In the genomic region with DNA sequence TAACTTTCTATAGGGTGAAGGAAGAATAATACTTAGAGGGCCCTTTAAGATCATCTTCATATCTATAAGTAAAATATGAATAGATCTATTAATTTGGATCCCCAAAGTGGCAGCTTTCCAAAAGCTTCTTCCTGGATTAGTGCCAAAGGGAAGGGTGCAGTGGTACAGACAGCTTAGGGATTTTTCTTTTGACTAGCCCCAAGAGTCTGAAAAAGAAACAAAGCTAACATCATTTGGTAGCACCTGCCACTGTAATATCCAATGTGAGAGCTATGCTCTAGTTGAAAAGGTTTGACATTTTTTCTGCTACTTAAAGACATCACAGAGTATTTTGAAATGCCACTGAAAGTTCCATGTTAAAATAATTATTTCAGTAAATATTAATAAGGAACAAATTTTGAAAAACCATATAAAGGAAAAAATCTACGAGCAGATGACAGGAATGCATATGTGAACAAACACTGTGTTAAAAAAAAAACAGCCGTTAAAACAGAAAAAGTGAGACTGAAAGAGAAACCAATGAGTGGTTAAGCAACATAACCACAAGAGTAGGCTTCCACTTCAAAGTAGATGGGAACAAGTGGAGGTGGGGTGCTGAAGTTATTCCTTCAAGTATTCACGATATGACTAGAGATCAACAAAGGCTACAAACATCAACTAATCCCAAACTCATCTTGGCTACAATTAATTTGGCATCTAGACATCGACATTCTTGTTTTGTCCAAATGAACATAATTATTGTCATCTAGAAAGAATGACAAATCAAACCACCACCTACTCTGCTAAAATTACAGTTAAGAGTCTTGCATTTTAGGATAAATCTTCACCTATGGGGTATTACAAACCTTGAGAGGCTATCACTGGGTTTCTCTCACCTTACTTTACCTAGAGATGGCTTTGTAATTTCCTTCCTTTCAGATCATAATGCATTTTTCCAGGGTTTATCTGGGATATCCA, we compare ENCODE assay signal across 8 cellular contexts.
DNase-seq lines count a peak whose midpoint lies in the region; ATAC-seq and FAIRE-seq lines count a peak whose summit lies in the region.

No MANE protein-coding gene starts in this region.

- peak overlapping the region; percentile 54 to 74 for H3K4me3 Mint-ChIP-seq in activated T-cell treated with anti-CD3 and anti-CD28 coated beads, Interleukin-2, amount 50 U/mL, for 72 hours
- H3K4me3 Mint-ChIP-seq in stimulated activated memory B cell treated with anti-CD40 and anti-IgM and Interleukin-4, amounts not matched to agents 10 μg/mL and 1 μg/mL and 100 μg/mL, for 72 hours, result no peak overlapping the region

- peak overlapping the region; percentile 14 for H3K27ac Mint-ChIP-seq in activated T-cell treated with anti-CD3 and anti-CD28 coated beads, Interleukin-2, amount 50 U/mL, for 72 hours
- no peak overlapping the region for H3K27ac Mint-ChIP-seq in stimulated activated memory B cell treated with anti-CD40 and anti-IgM and Interleukin-4, amounts not matched to agents 10 μg/mL and 1 μg/mL and 100 μg/mL, for 72 hours

- H3K36me3 Mint-ChIP-seq in activated T-cell treated with anti-CD3 and anti-CD28 coated beads, Interleukin-2, amount 50 U/mL, for 72 hours (ENCODE audit: insufficient read depth in 2 of 2), result peaks cover 12 to 26% of the 10 kb centered on the region in 2 donors
- peaks cover 70% of the 10 kb centered on the region for H3K36me3 Mint-ChIP-seq in stimulated activated memory B cell treated with anti-CD40 and anti-IgM and Interleukin-4, amounts not matched to agents 10 μg/mL and 1 μg/mL and 100 μg/mL, for 72 hours

- peaks cover 42% of the 10 kb centered on the region for H3K4me1 Mint-ChIP-seq in activated T-cell treated with anti-CD3 and anti-CD28 coated beads, Interleukin-2, amount 50 U/mL, for 72 hours (ENCODE audit: low read depth)
- peaks cover 10% of the 10 kb centered on the region for H3K4me1 Mint-ChIP-seq in stimulated activated memory B cell treated with anti-CD40 and anti-IgM and Interleukin-4, amounts not matched to agents 10 μg/mL and 1 μg/mL and 100 μg/mL, for 72 hours

- FAIRE-seq in HTR-8/SVneo (lab: Jason Lieb, UNC), result no peak

- H3K27me3 Mint-ChIP-seq in activated T-cell treated with anti-CD3 and anti-CD28 coated beads, Interleukin-2, amount 50 U/mL, for 72 hours (ENCODE audit: low read depth), result peaks cover 17% of the 10 kb centered on the region
- no peaks in the 10 kb centered on the region for H3K27me3 Mint-ChIP-seq in stimulated activated memory B cell treated with anti-CD40 and anti-IgM and Interleukin-4, amounts not matched to agents 10 μg/mL and 1 μg/mL and 100 μg/mL, for 72 hours

- peaks cover 3 to 5% of the 10 kb centered on the region in 2 donors for H3K9me3 Mint-ChIP-seq in activated T-cell treated with anti-CD3 and anti-CD28 coated beads, Interleukin-2, amount 50 U/mL, for 72 hours
- peaks cover 5% of the 10 kb centered on the region for H3K9me3 Mint-ChIP-seq in stimulated activated memory B cell treated with anti-CD40 and anti-IgM and Interleukin-4, amounts not matched to agents 10 μg/mL and 1 μg/mL and 100 μg/mL, for 72 hours

- intact Hi-C loops in left cardiac atrium (cut with DNase I), result no loop called here

- ATAC-seq in GM19351 (IDR thresholded peaks at IDR 0.05; ENCODE audit: unreplicated experiment) (peak; percentile 88), HG03159 (IDR thresholded peaks at IDR 0.05; ENCODE audit: unreplicated experiment) (peak; percentile 80), left cardiac atrium (no peak)
- ATAC-seq in activated T-cell treated with anti-CD3 and anti-CD28 coated beads, Interleukin-2, amount 50 U/mL, for 72 hours (replicated peaks in 1 of 2), result peak; percentile 83 to 87
- ATAC-seq in stimulated activated memory B cell treated with anti-CD40 and anti-IgM and Interleukin-4, amounts not matched to agents 10 μg/mL and 1 μg/mL and 100 μg/mL, for 72 hours, result no peak

- DNase-seq in DMS79 (lab: John Stamatoyannopoulos, UW) (peak; percentile 34), HPDE6-E6E7 (ENCODE audit: extremely low spot score) (no peak), left cardiac atrium (no peak), HTR-8/SVneo (ENCODE audit: insufficient read length, low spot score) (no peak)
- DNase-seq in activated T-cell treated with anti-CD3 and anti-CD28 coated beads, Interleukin-2, amount 50 U/mL, for 72 hours, result peak; percentile 25 to 35

Comparison
In these comparisons a context has a peak if more than half of its experiments do, and no peak if none do; other contexts are left out.
1. DNase-seq: peak in DMS79 (single experiment) and activated T-cell treated with anti-CD3 and anti-CD28 coated beads, Interleukin-2, amount 50 U/mL, for 72 hours (2 of 2); none in HPDE6-E6E7 (single experiment), left cardiac atrium (single experiment) and HTR-8/SVneo (single experiment).
2. ATAC-seq: peak in GM19351 (single experiment), HG03159 (single experiment) and activated T-cell treated with anti-CD3 and anti-CD28 coated beads, Interleukin-2, amount 50 U/mL, for 72 hours (2 of 2); none in stimulated activated memory B cell treated with anti-CD40 and anti-IgM and Interleukin-4, amounts not matched to agents 10 μg/mL and 1 μg/mL and 100 μg/mL, for 72 hours (single experiment) and left cardiac atrium (0 of 2).